1 cellular context compared by ENCODE assay signal in the genomic region with DNA sequence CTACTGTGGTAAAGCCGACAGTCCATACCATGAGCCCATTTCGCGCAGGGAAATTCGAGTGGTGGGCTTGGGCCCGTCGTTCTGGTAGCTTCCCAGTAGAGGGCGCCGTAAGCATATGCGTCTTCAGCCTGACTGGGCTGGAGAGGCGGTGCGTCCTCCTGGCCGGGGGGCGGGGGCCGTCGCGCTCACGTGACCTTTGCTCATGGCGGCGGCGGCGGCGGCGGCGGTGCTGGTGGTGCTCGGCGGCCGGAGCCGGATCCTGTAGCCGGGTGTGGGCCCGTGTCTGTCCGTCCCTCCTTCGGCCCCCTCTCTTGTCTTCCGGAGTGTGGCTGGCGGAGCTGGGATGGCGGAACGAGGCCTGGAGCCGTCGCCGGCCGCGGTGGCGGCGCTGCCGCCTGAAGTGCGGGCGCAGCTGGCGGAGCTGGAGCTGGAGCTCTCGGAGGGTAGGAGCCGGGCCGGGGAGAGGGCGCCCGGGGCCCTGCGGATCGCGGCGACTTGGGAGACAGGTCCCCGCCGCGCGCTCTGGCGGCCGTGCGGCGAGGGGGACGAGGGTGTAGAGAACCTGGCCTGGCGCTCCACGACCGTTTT.
TF ChIP-seq lines count a peak whose summit lies in the region.

A gene with protein sequence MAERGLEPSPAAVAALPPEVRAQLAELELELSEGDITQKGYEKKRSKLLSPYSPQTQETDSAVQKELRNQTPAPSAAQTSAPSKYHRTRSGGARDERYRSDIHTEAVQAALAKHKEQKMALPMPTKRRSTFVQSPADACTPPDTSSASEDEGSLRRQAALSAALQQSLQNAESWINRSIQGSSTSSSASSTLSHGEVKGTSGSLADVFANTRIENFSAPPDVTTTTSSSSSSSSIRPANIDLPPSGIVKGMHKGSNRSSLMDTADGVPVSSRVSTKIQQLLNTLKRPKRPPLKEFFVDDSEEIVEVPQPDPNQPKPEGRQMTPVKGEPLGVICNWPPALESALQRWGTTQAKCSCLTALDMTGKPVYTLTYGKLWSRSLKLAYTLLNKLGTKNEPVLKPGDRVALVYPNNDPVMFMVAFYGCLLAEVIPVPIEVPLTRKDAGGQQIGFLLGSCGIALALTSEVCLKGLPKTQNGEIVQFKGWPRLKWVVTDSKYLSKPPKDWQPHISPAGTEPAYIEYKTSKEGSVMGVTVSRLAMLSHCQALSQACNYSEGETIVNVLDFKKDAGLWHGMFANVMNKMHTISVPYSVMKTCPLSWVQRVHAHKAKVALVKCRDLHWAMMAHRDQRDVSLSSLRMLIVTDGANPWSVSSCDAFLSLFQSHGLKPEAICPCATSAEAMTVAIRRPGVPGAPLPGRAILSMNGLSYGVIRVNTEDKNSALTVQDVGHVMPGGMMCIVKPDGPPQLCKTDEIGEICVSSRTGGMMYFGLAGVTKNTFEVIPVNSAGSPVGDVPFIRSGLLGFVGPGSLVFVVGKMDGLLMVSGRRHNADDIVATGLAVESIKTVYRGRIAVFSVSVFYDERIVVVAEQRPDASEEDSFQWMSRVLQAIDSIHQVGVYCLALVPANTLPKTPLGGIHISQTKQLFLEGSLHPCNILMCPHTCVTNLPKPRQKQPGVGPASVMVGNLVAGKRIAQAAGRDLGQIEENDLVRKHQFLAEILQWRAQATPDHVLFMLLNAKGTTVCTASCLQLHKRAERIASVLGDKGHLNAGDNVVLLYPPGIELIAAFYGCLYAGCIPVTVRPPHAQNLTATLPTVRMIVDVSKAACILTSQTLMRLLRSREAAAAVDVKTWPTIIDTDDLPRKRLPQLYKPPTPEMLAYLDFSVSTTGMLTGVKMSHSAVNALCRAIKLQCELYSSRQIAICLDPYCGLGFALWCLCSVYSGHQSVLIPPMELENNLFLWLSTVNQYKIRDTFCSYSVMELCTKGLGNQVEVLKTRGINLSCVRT (N-terminal part only) (plus strand): TSS at position 188 of the 588 bp plus-strand sequence. CDS start 156 bp downstream, at position 344.

TF ChIP-seq in HepG2, 621 proteins besides CTCF, POLR2A, EP300 and RAD21 (continued from another document and continues in another):
- TF ChIP-seq, protein P1, sequence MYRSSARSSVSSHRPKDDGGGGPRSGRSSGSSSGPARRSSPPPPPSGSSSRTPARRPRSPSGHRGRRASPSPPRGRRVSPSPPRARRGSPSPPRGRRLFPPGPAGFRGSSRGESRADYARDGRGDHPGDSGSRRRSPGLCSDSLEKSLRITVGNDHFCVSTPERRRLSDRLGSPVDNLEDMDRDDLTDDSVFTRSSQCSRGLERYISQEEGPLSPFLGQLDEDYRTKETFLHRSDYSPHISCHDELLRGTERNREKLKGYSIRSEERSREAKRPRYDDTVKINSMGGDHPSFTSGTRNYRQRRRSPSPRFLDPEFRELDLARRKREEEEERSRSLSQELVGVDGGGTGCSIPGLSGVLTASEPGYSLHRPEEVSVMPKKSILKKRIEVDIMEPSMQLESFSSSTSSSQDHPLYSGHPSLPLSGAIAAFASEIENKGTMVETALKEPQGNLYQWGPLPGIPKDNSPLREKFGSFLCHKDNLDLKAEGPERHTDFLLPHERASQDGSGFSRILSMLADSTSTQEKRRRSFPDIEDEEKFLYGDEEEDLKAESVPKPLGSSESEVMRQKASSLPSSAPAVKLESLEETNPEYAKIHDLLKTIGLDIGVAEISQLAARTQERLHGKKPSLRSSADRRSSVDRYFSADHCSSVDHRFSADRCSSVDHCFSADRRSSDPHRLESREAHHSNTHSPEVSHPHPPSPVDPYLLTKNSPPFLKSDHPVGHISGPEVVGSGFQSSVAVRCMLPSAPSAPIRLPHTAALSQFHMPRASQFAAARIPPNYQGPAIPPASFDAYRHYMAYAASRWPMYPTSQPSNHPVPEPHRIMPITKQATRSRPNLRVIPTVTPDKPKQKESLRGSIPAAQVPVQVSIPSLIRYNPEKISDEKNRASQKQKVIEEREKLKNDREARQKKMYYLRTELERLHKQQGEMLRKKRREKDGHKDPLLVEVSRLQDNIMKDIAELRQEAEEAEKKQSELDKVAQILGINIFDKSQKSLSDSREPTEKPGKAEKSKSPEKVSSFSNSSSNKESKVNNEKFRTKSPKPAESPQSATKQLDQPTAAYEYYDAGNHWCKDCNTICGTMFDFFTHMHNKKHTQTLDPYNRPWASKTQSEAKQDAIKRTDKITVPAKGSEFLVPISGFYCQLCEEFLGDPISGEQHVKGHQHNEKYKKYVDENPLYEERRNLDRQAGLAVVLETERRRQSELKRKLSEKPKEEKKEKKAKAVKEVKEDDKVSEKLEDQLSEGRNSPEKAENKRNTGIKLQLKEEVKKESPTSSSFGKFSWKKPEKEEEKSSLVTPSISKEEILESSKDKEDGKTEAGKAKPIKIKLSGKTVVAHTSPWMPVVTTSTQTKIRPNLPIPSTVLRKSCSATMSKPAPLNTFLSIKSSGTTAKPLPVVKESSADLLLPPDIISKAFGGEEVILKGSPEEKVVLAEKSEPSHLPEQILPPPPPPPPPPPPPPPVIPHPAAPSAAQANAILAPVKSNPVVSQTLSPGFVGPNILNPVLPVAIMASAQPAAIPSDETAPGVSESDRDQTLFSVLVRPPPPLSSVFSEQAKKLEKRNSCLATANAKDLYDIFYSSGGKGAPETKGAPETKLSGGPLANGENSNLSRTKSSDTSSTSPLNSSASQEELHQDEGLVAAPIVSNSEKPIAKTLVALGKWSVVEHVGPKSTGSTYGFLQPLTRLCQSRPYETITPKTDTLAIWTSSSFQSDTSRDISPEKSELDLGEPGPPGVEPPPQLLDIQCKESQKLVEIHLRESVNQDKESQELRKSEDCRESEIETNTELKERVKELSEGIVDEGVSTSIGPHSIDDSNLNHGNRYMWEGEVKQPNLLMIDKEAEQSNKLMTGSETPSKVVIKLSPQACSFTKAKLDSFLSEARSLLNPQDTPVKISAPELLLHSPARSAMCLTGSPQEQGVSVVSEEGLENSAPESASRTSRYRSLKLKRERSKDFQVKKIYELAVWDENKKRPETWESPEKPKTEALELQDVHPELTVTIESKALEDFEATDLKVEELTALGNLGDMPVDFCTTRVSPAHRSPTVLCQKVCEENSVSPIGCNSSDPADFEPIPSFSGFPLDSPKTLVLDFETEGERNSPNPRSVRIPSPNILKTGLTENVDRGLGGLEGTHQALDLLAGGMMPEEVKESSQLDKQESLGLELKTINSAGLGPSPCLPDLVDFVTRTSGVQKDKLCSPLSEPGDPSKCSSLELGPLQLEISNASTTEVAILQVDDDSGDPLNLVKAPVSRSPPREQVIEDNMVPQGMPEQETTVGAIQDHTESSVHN (CRISPR knock-in tag; IDR thresholded peaks at IDR 0.05) = no peak
- TF ChIP-seq ZNF589 (CRISPR knock-in tag; conservative IDR thresholded peaks at IDR 0.05) = no peak
- no peak for TF ChIP-seq NR3C1 (CRISPR knock-in tag; IDR thresholded peaks at IDR 0.05)
- TF ChIP-seq ZNF282 (IDR thresholded peaks at IDR 0.05; ENCODE audit: partially characterized antibody) = no peak
- no peak for TF ChIP-seq HMG20A (CRISPR knock-in tag; IDR thresholded peaks at IDR 0.05; ENCODE audit: borderline replicate concordance)
- no peak for TF ChIP-seq ZNF607 (CRISPR knock-in tag; IDR thresholded peaks at IDR 0.05; ENCODE audit: borderline replicate concordance)
- no peak for TF ChIP-seq U2AF2 (IDR thresholded peaks at IDR 0.05; ENCODE audit: low read depth, low read length)
- no peak for TF ChIP-seq PTBP1 (IDR thresholded peaks at IDR 0.05; ENCODE audit: low read depth, low read length, poor library complexity, severe bottlenecking)
- TF ChIP-seq ZNF274 (CRISPR knock-in tag; IDR thresholded peaks at IDR 0.05) = no peak
- TF ChIP-seq, protein P2, sequence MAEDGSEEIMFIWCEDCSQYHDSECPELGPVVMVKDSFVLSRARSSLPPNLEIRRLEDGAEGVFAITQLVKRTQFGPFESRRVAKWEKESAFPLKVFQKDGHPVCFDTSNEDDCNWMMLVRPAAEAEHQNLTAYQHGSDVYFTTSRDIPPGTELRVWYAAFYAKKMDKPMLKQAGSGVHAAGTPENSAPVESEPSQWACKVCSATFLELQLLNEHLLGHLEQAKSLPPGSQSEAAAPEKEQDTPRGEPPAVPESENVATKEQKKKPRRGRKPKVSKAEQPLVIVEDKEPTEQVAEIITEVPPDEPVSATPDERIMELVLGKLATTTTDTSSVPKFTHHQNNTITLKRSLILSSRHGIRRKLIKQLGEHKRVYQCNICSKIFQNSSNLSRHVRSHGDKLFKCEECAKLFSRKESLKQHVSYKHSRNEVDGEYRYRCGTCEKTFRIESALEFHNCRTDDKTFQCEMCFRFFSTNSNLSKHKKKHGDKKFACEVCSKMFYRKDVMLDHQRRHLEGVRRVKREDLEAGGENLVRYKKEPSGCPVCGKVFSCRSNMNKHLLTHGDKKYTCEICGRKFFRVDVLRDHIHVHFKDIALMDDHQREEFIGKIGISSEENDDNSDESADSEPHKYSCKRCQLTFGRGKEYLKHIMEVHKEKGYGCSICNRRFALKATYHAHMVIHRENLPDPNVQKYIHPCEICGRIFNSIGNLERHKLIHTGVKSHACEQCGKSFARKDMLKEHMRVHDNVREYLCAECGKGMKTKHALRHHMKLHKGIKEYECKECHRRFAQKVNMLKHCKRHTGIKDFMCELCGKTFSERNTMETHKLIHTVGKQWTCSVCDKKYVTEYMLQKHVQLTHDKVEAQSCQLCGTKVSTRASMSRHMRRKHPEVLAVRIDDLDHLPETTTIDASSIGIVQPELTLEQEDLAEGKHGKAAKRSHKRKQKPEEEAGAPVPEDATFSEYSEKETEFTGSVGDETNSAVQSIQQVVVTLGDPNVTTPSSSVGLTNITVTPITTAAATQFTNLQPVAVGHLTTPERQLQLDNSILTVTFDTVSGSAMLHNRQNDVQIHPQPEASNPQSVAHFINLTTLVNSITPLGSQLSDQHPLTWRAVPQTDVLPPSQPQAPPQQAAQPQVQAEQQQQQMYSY (CRISPR knock-in tag; IDR thresholded peaks at IDR 0.05) = no peak
- no peak for TF ChIP-seq ZBTB8A (CRISPR knock-in tag; IDR thresholded peaks at IDR 0.05; ENCODE audit: borderline replicate concordance, low read depth)
- no peak for TF ChIP-seq NCOR1 (IDR thresholded peaks at IDR 0.05; ENCODE audit: borderline replicate concordance, low read length)
- TF ChIP-seq ZSCAN22 (CRISPR knock-in tag; IDR thresholded peaks at IDR 0.05) = no peak
- TF ChIP-seq, protein P3, sequence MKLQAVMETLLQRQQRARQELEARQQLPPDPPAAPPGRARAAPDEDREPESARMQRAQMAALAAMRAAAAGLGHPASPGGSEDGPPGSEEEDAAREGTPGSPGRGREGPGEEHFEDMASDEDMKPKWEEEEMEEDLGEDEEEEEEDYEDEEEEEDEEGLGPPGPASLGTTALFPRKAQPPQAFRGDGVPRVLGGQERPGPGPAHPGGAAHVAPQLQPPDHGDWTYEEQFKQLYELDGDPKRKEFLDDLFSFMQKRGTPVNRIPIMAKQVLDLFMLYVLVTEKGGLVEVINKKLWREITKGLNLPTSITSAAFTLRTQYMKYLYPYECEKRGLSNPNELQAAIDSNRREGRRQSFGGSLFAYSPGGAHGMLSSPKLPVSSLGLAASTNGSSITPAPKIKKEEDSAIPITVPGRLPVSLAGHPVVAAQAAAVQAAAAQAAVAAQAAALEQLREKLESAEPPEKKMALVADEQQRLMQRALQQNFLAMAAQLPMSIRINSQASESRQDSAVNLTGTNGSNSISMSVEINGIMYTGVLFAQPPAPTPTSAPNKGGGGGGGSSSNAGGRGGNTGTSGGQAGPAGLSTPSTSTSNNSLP (IDR thresholded peaks at IDR 0.05; ENCODE audit: low read depth, low read length) = peak; percentile 61
- TF ChIP-seq, protein P4, sequence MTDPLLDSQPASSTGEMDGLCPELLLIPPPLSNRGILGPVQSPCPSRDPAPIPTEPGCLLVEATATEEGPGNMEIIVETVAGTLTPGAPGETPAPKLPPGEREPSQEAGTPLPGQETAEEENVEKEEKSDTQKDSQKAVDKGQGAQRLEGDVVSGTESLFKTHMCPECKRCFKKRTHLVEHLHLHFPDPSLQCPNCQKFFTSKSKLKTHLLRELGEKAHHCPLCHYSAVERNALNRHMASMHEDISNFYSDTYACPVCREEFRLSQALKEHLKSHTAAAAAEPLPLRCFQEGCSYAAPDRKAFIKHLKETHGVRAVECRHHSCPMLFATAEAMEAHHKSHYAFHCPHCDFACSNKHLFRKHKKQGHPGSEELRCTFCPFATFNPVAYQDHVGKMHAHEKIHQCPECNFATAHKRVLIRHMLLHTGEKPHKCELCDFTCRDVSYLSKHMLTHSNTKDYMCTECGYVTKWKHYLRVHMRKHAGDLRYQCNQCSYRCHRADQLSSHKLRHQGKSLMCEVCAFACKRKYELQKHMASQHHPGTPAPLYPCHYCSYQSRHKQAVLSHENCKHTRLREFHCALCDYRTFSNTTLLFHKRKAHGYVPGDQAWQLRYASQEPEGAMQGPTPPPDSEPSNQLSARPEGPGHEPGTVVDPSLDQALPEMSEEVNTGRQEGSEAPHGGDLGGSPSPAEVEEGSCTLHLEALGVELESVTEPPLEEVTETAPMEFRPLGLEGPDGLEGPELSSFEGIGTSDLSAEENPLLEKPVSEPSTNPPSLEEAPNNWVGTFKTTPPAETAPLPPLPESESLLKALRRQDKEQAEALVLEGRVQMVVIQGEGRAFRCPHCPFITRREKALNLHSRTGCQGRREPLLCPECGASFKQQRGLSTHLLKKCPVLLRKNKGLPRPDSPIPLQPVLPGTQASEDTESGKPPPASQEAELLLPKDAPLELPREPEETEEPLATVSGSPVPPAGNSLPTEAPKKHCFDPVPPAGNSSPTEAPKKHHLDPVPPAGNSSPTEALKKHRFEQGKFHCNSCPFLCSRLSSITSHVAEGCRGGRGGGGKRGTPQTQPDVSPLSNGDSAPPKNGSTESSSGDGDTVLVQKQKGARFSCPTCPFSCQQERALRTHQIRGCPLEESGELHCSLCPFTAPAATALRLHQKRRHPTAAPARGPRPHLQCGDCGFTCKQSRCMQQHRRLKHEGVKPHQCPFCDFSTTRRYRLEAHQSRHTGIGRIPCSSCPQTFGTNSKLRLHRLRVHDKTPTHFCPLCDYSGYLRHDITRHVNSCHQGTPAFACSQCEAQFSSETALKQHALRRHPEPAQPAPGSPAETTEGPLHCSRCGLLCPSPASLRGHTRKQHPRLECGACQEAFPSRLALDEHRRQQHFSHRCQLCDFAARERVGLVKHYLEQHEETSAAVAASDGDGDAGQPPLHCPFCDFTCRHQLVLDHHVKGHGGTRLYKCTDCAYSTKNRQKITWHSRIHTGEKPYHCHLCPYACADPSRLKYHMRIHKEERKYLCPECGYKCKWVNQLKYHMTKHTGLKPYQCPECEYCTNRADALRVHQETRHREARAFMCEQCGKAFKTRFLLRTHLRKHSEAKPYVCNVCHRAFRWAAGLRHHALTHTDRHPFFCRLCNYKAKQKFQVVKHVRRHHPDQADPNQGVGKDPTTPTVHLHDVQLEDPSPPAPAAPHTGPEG (CRISPR knock-in tag; IDR thresholded peaks at IDR 0.05) = no peak
- no peak for TF ChIP-seq NPAS2 (CRISPR knock-in tag; IDR thresholded peaks at IDR 0.05; ENCODE audit: borderline replicate concordance)
- no peak for TF ChIP-seq HOXA5 (CRISPR knock-in tag; IDR thresholded peaks at IDR 0.05)
- no peak; the same call in 1 of the 2 replicates for TF ChIP-seq BRD4 (CRISPR knock-in tag; IDR thresholded peaks at IDR 0.05)
- 0 out of 2 replicates have a peak, but pooled peaks have one; percentile 39 for TF ChIP-seq RXRA (CRISPR knock-in tag; IDR thresholded peaks at IDR 0.05)
- no peak for TF ChIP-seq CHCHD3 (CRISPR knock-in tag; IDR thresholded peaks at IDR 0.05)
- TF ChIP-seq HCFC1 (IDR thresholded peaks at IDR 0.05; ENCODE audit: low read depth, low read length) = no peak
- 0 out of 2 replicates have a peak, but pooled peaks have one; percentile 20 for TF ChIP-seq ZNF792 (CRISPR knock-in tag; IDR thresholded peaks at IDR 0.05)
- TF ChIP-seq ZNF773 (CRISPR knock-in tag; IDR thresholded peaks at IDR 0.05; ENCODE audit: borderline replicate concordance) = no peak
- TF ChIP-seq PCBP2 (optimal IDR thresholded peaks at IDR 0.05; ENCODE audit: low read depth, low read length, poor library complexity, severe bottlenecking) = no peak
- TF ChIP-seq, protein P5, sequence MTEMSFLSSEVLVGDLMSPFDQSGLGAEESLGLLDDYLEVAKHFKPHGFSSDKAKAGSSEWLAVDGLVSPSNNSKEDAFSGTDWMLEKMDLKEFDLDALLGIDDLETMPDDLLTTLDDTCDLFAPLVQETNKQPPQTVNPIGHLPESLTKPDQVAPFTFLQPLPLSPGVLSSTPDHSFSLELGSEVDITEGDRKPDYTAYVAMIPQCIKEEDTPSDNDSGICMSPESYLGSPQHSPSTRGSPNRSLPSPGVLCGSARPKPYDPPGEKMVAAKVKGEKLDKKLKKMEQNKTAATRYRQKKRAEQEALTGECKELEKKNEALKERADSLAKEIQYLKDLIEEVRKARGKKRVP (CRISPR knock-in tag; IDR thresholded peaks at IDR 0.05) = no peak
